In genomic region chr10:97203220-97203619, GRCh38 we compare ENCODE assay signal across 37 cellular contexts. TPM values are rescaled to one million over a fixed set of nuclear protein-coding genes. Genes with fewer than 3 reads are reported as not detected.
"Had no signal": no experiment of that assay in that cellular context is flagged by ENCODE, and none has a peak within 500 bp of the region (broad histone marks: within the 10 kb centered on the region; RNA-seq: fewer than 3 reads in every experiment).

No MANE protein-coding gene starts in this region.

- H3K27ac ChIP-seq: body of pancreas, esophagus muscularis mucosa, foreskin keratinocyte, gastrocnemius medialis, heart left ventricle, WERI-Rb-1 had no signal

- H3K27ac Mint-ChIP-seq: activated CD4-positive, alpha-beta memory T cell treated with anti-CD3 and anti-CD28 coated beads for 36 hours; activated CD4-positive, alpha-beta T cell treated with anti-CD3 and anti-CD28 coated beads for 36 hours; activated CD4-positive, alpha-beta T cell treated with anti-CD3 and anti-CD28 coated beads, Interleukin-2, amount 10 ng/mL, durations not matched to agents 24 days and 14 days; activated CD8-positive, alpha-beta memory T cell treated with anti-CD3 and anti-CD28 coated beads, Interleukin-2, amount 10 ng/mL, durations not matched to agents 7 days and 5 days; activated CD8-positive, alpha-beta T cell treated with anti-CD3 and anti-CD28 coated beads, Interleukin-2, amount 10 ng/mL, durations not matched to agents 7 days and 5 days; activated naive CD8-positive, alpha-beta T cell; activated T-helper 1 cell treated with anti-CD3 and anti-CD28 coated beads, Interleukin-12 subunit alpha, Interleukin-12 subunit beta, Interleukin-2, Interleukin-4 antibody, amounts not matched to agents 30 ng/mL and 10 ng/mL and 1 ng/mL, durations not matched to agents 14 hours and 24 hours and 36 hours; activated T-helper 2 cell treated with anti-CD3 and anti-CD28 coated beads, Interferon-gamma antibody, Interleukin-2, Interleukin-4, amounts not matched to agents 10 μg/mL and 5 μg/mL and 100 μg/mL, durations not matched to agents 14 hours and 24 hours and 36 hours; effector memory CD8-positive, alpha-beta T cell; T-helper 17 cell; T-helper 2 cell treated with Interferon-gamma antibody and Interleukin-4, amounts not matched to agents 5 μg/mL and 100 μg/mL, for 36 hours had no signal

- H3K4me1 ChIP-seq: body of pancreas, esophagus muscularis mucosa, foreskin keratinocyte, gastrocnemius medialis, heart left ventricle had no signal

- H3K9me3 ChIP-seq: body of pancreas, esophagus muscularis mucosa, gastrocnemius medialis, heart left ventricle had no signal

- FAIRE-seq: colon had no signal

- H3K36me3 Mint-ChIP-seq: activated CD4-positive, alpha-beta memory T cell treated with anti-CD3 and anti-CD28 coated beads for 36 hours; activated CD8-positive, alpha-beta memory T cell treated with anti-CD3 and anti-CD28 coated beads, Interleukin-2, amount 10 ng/mL, durations not matched to agents 7 days and 5 days; activated naive CD8-positive, alpha-beta T cell had no signal

- H3K4me3 ChIP-seq: body of pancreas, esophagus muscularis mucosa, gastrocnemius medialis, heart left ventricle had no signal

- DNase-seq: activated CD4-positive, alpha-beta memory T cell treated with anti-CD3 and anti-CD28 coated beads for 36 hours; activated CD4-positive, alpha-beta T cell treated with anti-CD3 and anti-CD28 coated beads for 36 hours; activated CD4-positive, alpha-beta T cell treated with anti-CD3 and anti-CD28 coated beads, Interleukin-2, amount 10 ng/mL, durations not matched to agents 24 days and 14 days; activated CD4-positive, CD25-positive, alpha-beta regulatory T cell; activated CD4-positive, CD25-positive, alpha-beta regulatory T cell treated with anti-CD3 and anti-CD28 coated beads, Interleukin-2, amount 50 U/mL, for 72 hours; activated CD8-positive, alpha-beta memory T cell treated with anti-CD3 and anti-CD28 coated beads, Interleukin-2, amount 10 ng/mL, durations not matched to agents 7 days and 5 days; activated CD8-positive, alpha-beta memory T cell treated with anti-CD3 and anti-CD28 coated beads, Interleukin-2, amount 50 U/mL, for 4 hours; activated CD8-positive, alpha-beta T cell treated with anti-CD3 and anti-CD28 coated beads, Interleukin-2, amount 10 ng/mL, durations not matched to agents 7 days and 5 days; activated gamma-delta T cell treated with Interleukin-2 at 50 U/mL for 16 hours; activated naive CD4-positive, alpha-beta T cell treated with anti-CD3 and anti-CD28 coated beads, Interleukin-2, amount 50 U/mL, for 16 hours; activated naive CD4-positive, alpha-beta T cell treated with Interleukin-2 at 50 U/mL for 16 hours; activated T-cell treated with anti-CD3 and anti-CD28 coated beads, Interleukin-2, amount 50 U/mL, for 1 hour; activated T-cell treated with anti-CD3 and anti-CD28 coated beads, Interleukin-2, amount 50 U/mL, for 48 hours; amniotic stem cell; aorta; body of pancreas; caudate nucleus; cortex of kidney; dermis blood vessel endothelial cell; effector CD4-positive, alpha-beta T cell; effector memory CD8-positive, alpha-beta T cell; erythroblast; foreskin keratinocyte; gastrocnemius medialis; glutamatergic neuron; heart left ventricle; T-helper 1 cell; T-helper 17 cell; T1000; WERI-Rb-1 had no signal

- ATAC-seq: activated CD4-positive, alpha-beta T cell treated with anti-CD3 and anti-CD28 coated beads for 36 hours; activated CD8-positive, alpha-beta memory T cell treated with anti-CD3 and anti-CD28 coated beads, Interleukin-2, amount 10 ng/mL, durations not matched to agents 7 days and 5 days; activated CD8-positive, alpha-beta T cell treated with anti-CD3 and anti-CD28 coated beads, Interleukin-2, amount 10 ng/mL, durations not matched to agents 7 days and 5 days; body of pancreas; effector memory CD8-positive, alpha-beta T cell; foreskin keratinocyte; gastrocnemius medialis; heart left ventricle; T-helper 17 cell had no signal

- H3K36me3 ChIP-seq: esophagus muscularis mucosa, gastrocnemius medialis, heart left ventricle, WERI-Rb-1 had no signal

- H3K4me3 Mint-ChIP-seq: activated CD4-positive, alpha-beta memory T cell treated with anti-CD3 and anti-CD28 coated beads for 36 hours; activated CD4-positive, alpha-beta T cell treated with anti-CD3 and anti-CD28 coated beads for 36 hours; activated CD4-positive, alpha-beta T cell treated with anti-CD3 and anti-CD28 coated beads, Interleukin-2, amount 10 ng/mL, durations not matched to agents 24 days and 14 days; activated CD8-positive, alpha-beta memory T cell treated with anti-CD3 and anti-CD28 coated beads, Interleukin-2, amount 10 ng/mL, durations not matched to agents 7 days and 5 days; activated CD8-positive, alpha-beta T cell treated with anti-CD3 and anti-CD28 coated beads, Interleukin-2, amount 10 ng/mL, durations not matched to agents 7 days and 5 days; activated naive CD8-positive, alpha-beta T cell; activated T-helper 1 cell treated with anti-CD3 and anti-CD28 coated beads, Interleukin-12 subunit alpha, Interleukin-12 subunit beta, Interleukin-2, Interleukin-4 antibody, amounts not matched to agents 30 ng/mL and 10 ng/mL and 1 ng/mL, durations not matched to agents 14 hours and 24 hours and 36 hours; effector memory CD8-positive, alpha-beta T cell; T-helper 17 cell; T-helper 2 cell treated with Interferon-gamma antibody and Interleukin-4, amounts not matched to agents 5 μg/mL and 100 μg/mL, for 36 hours had no signal

- H3K9me3 Mint-ChIP-seq: activated CD4-positive, alpha-beta memory T cell treated with anti-CD3 and anti-CD28 coated beads for 36 hours; activated CD4-positive, alpha-beta T cell treated with anti-CD3 and anti-CD28 coated beads, Interleukin-2, amount 10 ng/mL, durations not matched to agents 24 days and 14 days; activated T-helper 1 cell treated with anti-CD3 and anti-CD28 coated beads, Interleukin-12 subunit alpha, Interleukin-12 subunit beta, Interleukin-2, Interleukin-4 antibody, amounts not matched to agents 30 ng/mL and 10 ng/mL and 1 ng/mL, durations not matched to agents 14 hours and 24 hours and 36 hours; activated T-helper 2 cell treated with anti-CD3 and anti-CD28 coated beads, Interferon-gamma antibody, Interleukin-2, Interleukin-4, amounts not matched to agents 10 μg/mL and 5 μg/mL and 100 μg/mL, durations not matched to agents 14 hours and 24 hours and 36 hours; effector memory CD8-positive, alpha-beta T cell; T-helper 2 cell treated with Interferon-gamma antibody and Interleukin-4, amounts not matched to agents 5 μg/mL and 100 μg/mL, for 36 hours had no signal

- H3K27me3 Mint-ChIP-seq: activated CD4-positive, alpha-beta T cell treated with anti-CD3 and anti-CD28 coated beads for 36 hours; effector memory CD8-positive, alpha-beta T cell had no signal

- H3K4me1 Mint-ChIP-seq: activated CD4-positive, alpha-beta T cell treated with anti-CD3 and anti-CD28 coated beads for 36 hours; activated CD4-positive, alpha-beta T cell treated with anti-CD3 and anti-CD28 coated beads, Interleukin-2, amount 10 ng/mL, durations not matched to agents 24 days and 14 days had no signal

- H3K27me3 ChIP-seq: body of pancreas had no signal

RNA-seq across cellular contexts. Expression of gene SLIT1, which starts 17.5 kb away (rescaled TPM):
- total RNA-seq: chondrocyte, foreskin keratinocyte had no signal
